ENCODE assay signal across 20 cellular contexts in the genomic region with DNA sequence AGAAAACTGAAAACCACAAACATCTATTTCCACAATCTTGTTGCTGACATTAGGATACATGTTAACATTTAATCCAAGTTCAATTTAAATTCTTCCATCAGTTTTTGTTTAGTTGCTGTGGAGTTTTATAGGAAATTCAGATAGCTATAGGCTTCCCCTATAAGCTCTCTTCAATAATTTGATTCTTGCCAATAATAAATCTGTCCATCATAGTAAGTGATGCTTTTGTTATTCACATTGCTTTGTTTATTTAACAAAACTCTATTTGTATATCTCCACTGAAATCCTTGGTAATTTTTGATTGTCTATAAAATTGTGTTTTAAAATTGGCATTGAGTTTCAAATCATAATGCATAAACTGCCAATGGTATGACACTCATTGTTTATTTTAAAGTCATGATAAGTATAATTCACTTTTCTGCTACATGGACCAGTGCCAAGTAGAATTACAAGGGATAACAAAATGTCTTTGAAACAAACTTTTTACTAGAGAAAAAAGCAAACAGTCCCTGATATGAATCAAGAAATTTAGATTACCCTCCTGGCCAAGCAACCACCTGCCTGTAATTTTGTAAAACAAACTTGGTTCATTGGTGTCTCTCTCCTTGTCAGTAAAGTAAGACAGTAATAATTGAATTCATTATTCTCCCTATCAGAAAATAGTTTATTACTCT.
DNase-seq lines count a peak whose midpoint lies in the region; ATAC-seq and TF ChIP-seq lines count a peak whose summit lies in the region.
"Had no signal": no experiment of that assay in that cellular context is flagged by ENCODE, and none has a peak within 500 bp of the region (broad histone marks: within the 10 kb centered on the region; RNA-seq: fewer than 3 reads in every experiment).

No MANE protein-coding gene starts in this region.

- H3K36me3 ChIP-seq in PC-3 (ENCODE audit: low read depth, low read length) = no peaks in the 10 kb centered on the region
- H3K36me3 ChIP-seq: BE2C, MG63 had no signal

- DNase-seq in NCI-H1417 (lab: John Stamatoyannopoulos, UW) (peak in 2 of 3 experiments; percentile 13 to 59), NCI-H1417 treated with DMSO at 0.1 percent for 48 hours (lab: John Stamatoyannopoulos, UW) (no peak), NCI-H1105 treated with DMSO at 0.1 percent for 48 hours (lab: John Stamatoyannopoulos, UW) (peak; percentile 77), PC-3 (peak; percentile 25), ecto neural progenitor cell (ENCODE audit: low spot score) (no peak), endothelial cell (ENCODE audit: low spot score) (no peak)
- DNase-seq: 8988T, ACHN, BE2C, DMS153, DND-41, KBM-7, MG63, NCI-H1436, NCI-H2107, NCI-H446 treated with DMSO at 0.1 percent for 48 hours, NCI-H526 had no signal

- no peak for TF ChIP-seq CTCF in PC-3 (conservative IDR thresholded peaks at IDR 0.05; ENCODE audit: low read depth, low read length)
- TF ChIP-seq CTCF in endothelial cell (IDR thresholded peaks at IDR 0.05; ENCODE audit: unreplicated experiment) = no peak

- no peaks in the 10 kb centered on the region for H3K9me2 ChIP-seq in PC-3 (replicated peaks; ENCODE audit: low read length)

- H3K9me3 ChIP-seq in PC-3 (ENCODE audit: low read length) = no peaks in the 10 kb centered on the region
- H3K9me3 ChIP-seq: BE2C, MG63 had no signal

- ATAC-seq in PC-3 (peak; percentile 64), HG02884 (IDR thresholded peaks at IDR 0.05; ENCODE audit: unreplicated experiment) (no peak)
- ATAC-seq: SK-N-SH treated with all-trans-retinoic acid at 6 μM for 48 hours had no signal

- no peak overlapping the region for H3K9ac ChIP-seq in PC-3 (ENCODE audit: low read length)

- no peaks in the 10 kb centered on the region for H3K27me3 Mint-ChIP-seq in endothelial cell (ENCODE audit: unreplicated experiment)

- H3K36me3 Mint-ChIP-seq in endothelial cell (ENCODE audit: low read depth, unreplicated experiment) = no peaks in the 10 kb centered on the region
- H3K36me3 Mint-ChIP-seq: CD14-positive monocyte had no signal

- H3K4me3 Mint-ChIP-seq in endothelial cell (ENCODE audit: unreplicated experiment) = no peak overlapping the region
- H3K4me3 Mint-ChIP-seq: CD14-positive monocyte had no signal

- no peaks in the 10 kb centered on the region for H3K9me3 Mint-ChIP-seq in endothelial cell (ENCODE audit: unreplicated experiment)

- H3K4me3 ChIP-seq in PC-3 (ENCODE audit: low read length) = no peak overlapping the region
- H3K4me3 ChIP-seq: MG63 had no signal

- no peak overlapping the region for H3K27ac ChIP-seq in PC-3 (ENCODE audit: low read length)

- H3K4me1 Mint-ChIP-seq in endothelial cell (ENCODE audit: unreplicated experiment) = no peaks in the 10 kb centered on the region
- H3K4me1 Mint-ChIP-seq: CD14-positive monocyte had no signal

- no peaks in the 10 kb centered on the region for H3F3A ChIP-seq in PC-3 (ENCODE audit: low read length, unreplicated experiment)

- CTCF ChIA-PET in PC-3 (lab: Charles Lee) = no interaction called here

- no peak overlapping the region for H3K4me2 ChIP-seq in PC-3 (ENCODE audit: low read length)

- no peak overlapping the region for H2AFZ ChIP-seq in PC-3 (ENCODE audit: low read length)

- H3K27me3 ChIP-seq in PC-3 (ENCODE audit: low read length) = no peaks in the 10 kb centered on the region
- H3K27me3 ChIP-seq: BE2C, MG63 had no signal

- no peaks in the 10 kb centered on the region for H4K20me1 ChIP-seq in PC-3 (ENCODE audit: low read length)

- H3K4me1 ChIP-seq in PC-3 (ENCODE audit: insufficient read depth, low read length) = no peaks in the 10 kb centered on the region
- H3K4me1 ChIP-seq: BE2C had no signal

- no peak overlapping the region for H3K27ac Mint-ChIP-seq in endothelial cell (ENCODE audit: unreplicated experiment)
- H3K27ac Mint-ChIP-seq: CD14-positive monocyte had no signal

- POLR2A ChIA-PET in PC-3 (lab: Charles Lee; ENCODE audit: unreplicated experiment) = no interaction called here

- no peaks in the 10 kb centered on the region for H3K79me2 ChIP-seq in PC-3 (ENCODE audit: low read length)

- intact Hi-C loops in PC-3 (cut with micrococcal nuclease) = no loop called here

- BruUV-seq in PC-3 (replicated peaks; lab: Mats Ljungman, UMichigan) = no TSS peak

Comparison
In these comparisons a context has a peak if more than half of its experiments do, and no peak if none do; other contexts are left out.
1. DNase-seq: peak in NCI-H1417 (2 of 3), NCI-H1105 treated with DMSO at 0.1 percent for 48 hours (single experiment) and PC-3 (single experiment); none in NCI-H1417 treated with DMSO at 0.1 percent for 48 hours (single experiment), ecto neural progenitor cell (single experiment) and endothelial cell (single experiment).